8 cellular contexts compared by ENCODE assay signal in genomic region chr12:76763746-76764675, GRCh38. TPM values are rescaled to one million over a fixed set of nuclear protein-coding genes. Genes with fewer than 3 reads are reported as not detected.
DNase-seq lines count a peak whose midpoint lies in the region; ATAC-seq and TF ChIP-seq lines count a peak whose summit lies in the region.

TSS of gene ZDHHC17 (plus strand) at chr12:76764115. CDS start at chr12:76764237, 122 bp downstream.

- in situ Hi-C loops in astrocyte of the cerebellum (cut with HindIII; ENCODE audit: low sequenced_read_pairs), result no loop called here

- peak within 1 kb of the TSS; percentile 72 for H2AFZ ChIP-seq in hepatocyte

- peak within 1 kb of the TSS; percentile 82 for H3K4me2 ChIP-seq in hepatocyte

- peak; percentile 90 for ATAC-seq in GM18511 (IDR thresholded peaks at IDR 0.05; ENCODE audit: unreplicated experiment)
- peak; percentile 91 for ATAC-seq in HG03039 (IDR thresholded peaks at IDR 0.05; ENCODE audit: unreplicated experiment)
- ATAC-seq in aorta (ENCODE audit: low FRiP score), result peak; percentile 97

- H3K4me3 ChIP-seq in astrocyte of the cerebellum (ENCODE audit: low read depth, low read length), result peak within 1 kb of the TSS; percentile 90
- peak within 1 kb of the TSS; percentile 90 for H3K4me3 ChIP-seq in hepatocyte
- peak within 1 kb of the TSS; percentile 68 to 76 for H3K4me3 ChIP-seq in aorta (ENCODE audit: low read length in 2 of 2)

- H3K36me3 ChIP-seq in hepatocyte (replicated peaks; ENCODE audit: insufficient read depth, low read depth), result no peaks in the 10 kb centered on the region
- H3K36me3 ChIP-seq in aorta (ENCODE audit: control insufficient read depth in 1 of 2, insufficient read depth in 2 of 2, low read length in 1 of 2), result no peaks in the 10 kb centered on the region

- peak; percentile 91 to 93 for DNase-seq in NCI-H2081 (lab: John Stamatoyannopoulos, UW)
- peak; percentile 86 for DNase-seq in T-helper 9 cell
- DNase-seq in astrocyte of the cerebellum (ENCODE audit: low read depth), result peak; percentile 85
- DNase-seq in hepatocyte (ENCODE audit: low spot score), result peak; percentile 97
- peak; percentile 80 for DNase-seq in renal cortical epithelial cell (ENCODE audit: low read depth)
- peak; percentile 94 to 96 for DNase-seq in aorta

- peaks cover 8% of the 10 kb centered on the region for H3K4me1 ChIP-seq in hepatocyte (ENCODE audit: insufficient read depth)
- H3K4me1 ChIP-seq in aorta (ENCODE audit: control insufficient read depth in 1 of 2, insufficient read depth in 2 of 2, low read length in 2 of 2), result peaks cover 0 to 2% of the 10 kb centered on the region in 2 donors

- WGBS in hepatocyte (ENCODE audit: low lambda C conversion rate, missing lambda C conversion rate), result under 1% methylated on average over 41 of the region's 93 CpGs
- WGBS in aorta, 2 donors, result 1% methylated on average over 68 to 93 of the region's 93 CpGs

- intact Hi-C loops in aorta (cut with DNase I), result loop anchor here (2.0 to 10.0 kb wide), 2 partner anchors 21 to 679 kb away; partner anchors contain the start of gene NAP1L1 (in 1 of the 2)

- H3K9me3 ChIP-seq in hepatocyte (ENCODE audit: low read depth) (no peaks in the 10 kb centered on the region), aorta (ENCODE audit: control insufficient read depth, low read length) (no peaks in the 10 kb centered on the region)

- no peak for TF ChIP-seq CTCF in astrocyte of the cerebellum (IDR thresholded peaks at IDR 0.05; ENCODE audit: low read depth, low read length, missing control alignments)
- no peak for TF ChIP-seq CTCF in hepatocyte (IDR thresholded peaks at IDR 0.05; ENCODE audit: poor library complexity)

- H4K20me1 ChIP-seq in hepatocyte (ENCODE audit: insufficient read depth, poor library complexity, severe bottlenecking), result peaks cover 28% of the 10 kb centered on the region

- H3K27me3 ChIP-seq in hepatocyte (no peaks in the 10 kb centered on the region), aorta (ENCODE audit: control insufficient read depth in 1 of 2, insufficient read depth in 2 of 2, low read length in 1 of 2) (no peaks in the 10 kb centered on the region)

- H3K79me2 ChIP-seq in hepatocyte, result peaks cover 46% of the 10 kb centered on the region

- H3K27ac ChIP-seq in hepatocyte, result peak within 1 kb of the TSS; percentile 98
- peak within 1 kb of the TSS; percentile 62 to 92 for H3K27ac ChIP-seq in aorta (ENCODE audit: low read depth in 1 of 2, low read length in 2 of 2)

- no peaks in the 10 kb centered on the region for H3K9me2 ChIP-seq in hepatocyte (replicated peaks; ENCODE audit: insufficient read depth)

RNA-seq across cellular contexts. Expression of gene ZDHHC17, which starts in this region (rescaled TPM):
- total RNA-seq in hepatocyte (39.8 and 48.6 TPM in 2 replicates), renal cortical epithelial cell (46.4 and 56.2 TPM in 2 replicates), aorta (10 to 100 TPM; 47.1 to 52.2 TPM)
- polyA plus RNA-seq in hepatocyte (11.7 and 16.5 TPM in 2 replicates), aorta (10 to 100 TPM in 1 of 2 donors, 1 to 10 TPM in 1; 5.4 to 23.1 TPM)

Comparison
In these comparisons a context has a peak if more than half of its experiments do, and no peak if none do; other contexts are left out.
1. Peak in every context shown above with its lines: DNase-seq, ATAC-seq, H3K4me3 ChIP-seq and H3K27ac ChIP-seq.